ENCODE assay signal across 24 cellular contexts in the genomic region with DNA sequence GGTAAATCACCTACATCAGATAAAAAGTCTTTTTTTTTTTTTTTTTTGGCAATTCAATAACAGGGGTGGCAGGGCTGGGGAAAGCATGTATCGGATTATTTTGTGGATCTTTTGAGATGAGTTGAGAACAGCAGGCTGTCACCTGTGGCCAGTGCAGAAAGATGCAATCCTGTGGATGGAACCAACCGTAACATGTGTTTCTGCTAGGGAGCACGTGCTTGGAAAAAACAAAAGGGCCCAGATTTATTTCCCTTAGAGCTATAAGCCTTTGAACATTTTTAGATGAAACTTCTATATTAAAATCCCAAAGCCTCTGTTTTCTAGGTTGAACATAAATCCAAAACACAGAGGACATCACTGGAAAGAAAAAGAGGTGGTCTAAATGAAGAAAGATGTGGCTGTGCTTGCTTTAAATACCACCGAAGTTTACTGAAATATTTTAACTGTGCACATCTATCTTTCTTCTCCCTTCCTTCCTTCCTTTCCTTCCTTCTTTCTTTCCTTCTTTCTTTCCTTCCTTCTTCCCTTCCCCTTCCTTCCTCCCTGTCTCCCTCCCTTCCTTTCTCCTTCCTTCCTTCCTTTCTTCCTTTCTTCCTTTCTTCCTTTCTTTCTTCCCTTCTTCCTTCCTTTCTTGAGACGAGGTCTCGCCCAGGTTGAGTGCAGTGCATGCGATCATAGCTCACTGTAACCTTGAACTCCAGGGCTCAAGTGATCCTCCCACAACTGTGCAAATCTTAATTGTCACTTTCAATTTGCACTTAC.
DNase-seq lines count a peak whose midpoint lies in the region; ATAC-seq, FAIRE-seq and TF ChIP-seq lines count a peak whose summit lies in the region.
"Had no signal": no experiment of that assay in that cellular context is flagged by ENCODE, and none has a peak within 500 bp of the region (broad histone marks: within the 10 kb centered on the region; RNA-seq: fewer than 3 reads in every experiment).

No MANE protein-coding gene starts in this region.

- FAIRE-seq in HepG2 (lab: Jason Lieb, UNC) (no peak), GM19239 (lab: Jason Lieb, UNC) (no peak)
- FAIRE-seq: A204.1, GM12891, GM18507, H1 had no signal

- no peak overlapping the region for H3K27ac Mint-ChIP-seq in Calu3 (ENCODE audit: unreplicated experiment)
- H3K27ac Mint-ChIP-seq: B cell; CD14-positive monocyte; CD4-positive, alpha-beta T cell had no signal

- H3K4me1 ChIP-seq in HepG2 (ENCODE audit: insufficient read depth, low read length) = no peaks in the 10 kb centered on the region
- no peaks in the 10 kb centered on the region for H3K4me1 ChIP-seq in right lobe of liver
- peaks cover 19% of the 10 kb centered on the region for H3K4me1 ChIP-seq in parathyroid adenoma
- peaks cover 0 to 2% of the 10 kb centered on the region in 2 donors for H3K4me1 ChIP-seq in aorta (ENCODE audit: control insufficient read depth in 1 of 2, insufficient read depth in 2 of 2, low read length in 2 of 2)

- no peaks in the 10 kb centered on the region for H3K4me1 Mint-ChIP-seq in Calu3 (ENCODE audit: low read depth, unreplicated experiment)
- H3K4me1 Mint-ChIP-seq: B cell; CD14-positive monocyte; CD8-positive, alpha-beta memory T cell had no signal

- no peak for DNase-seq in HepG2 (ENCODE audit: low spot score)
- DNase-seq in right lobe of liver = no peak
- peak; percentile 3 for DNase-seq in ecto neural progenitor cell (ENCODE audit: low spot score)
- DNase-seq in aorta = no peak
- no peak for DNase-seq in GM19239 (ENCODE audit: insufficient read length, low spot score)
- no peak for DNase-seq in Calu3
- DNase-seq: CD4-positive, alpha-beta T cell; CD8-positive, alpha-beta memory T cell; DMS53; DMS79 treated with DMSO at 0.1 percent for 48 hours; GF-D8; GM23248; H7; HCEC 1CT had no signal

- TF ChIP-seq RAD21 in HepG2 (CRISPR knock-in tag; IDR thresholded peaks at IDR 0.05) = no peak

- intact Hi-C loops in HepG2 (cut with micrococcal nuclease; ENCODE audit: unreplicated experiment) (no loop called here), right lobe of liver (cut with DNase I) (no loop called here), aorta (cut with DNase I) (no loop called here), Calu3 (cut with micrococcal nuclease; ENCODE audit: unreplicated experiment) (no loop called here)

- H2AFZ ChIP-seq in HepG2 (ENCODE audit: low read length) (no peak overlapping the region), parathyroid adenoma (peak overlapping the region; percentile 29)
- H2AFZ ChIP-seq: GM23248 had no signal

- POLR2A ChIA-PET in HepG2 (lab: Yijun Ruan, JAX) = no interaction called here

- no peak overlapping the region for H3K4me3 Mint-ChIP-seq in Calu3 (ENCODE audit: low read depth, unreplicated experiment)
- H3K4me3 Mint-ChIP-seq: B cell; CD14-positive monocyte; CD4-positive, alpha-beta T cell; CD8-positive, alpha-beta memory T cell had no signal

- H3K79me2 ChIP-seq in HepG2 (ENCODE audit: insufficient read depth, low read length) (no peaks in the 10 kb centered on the region), parathyroid adenoma (no peaks in the 10 kb centered on the region)

- H4K20me1 ChIP-seq in HepG2 (ENCODE audit: insufficient read depth, low read length) = no peaks in the 10 kb centered on the region
- H4K20me1 ChIP-seq: BLaER1 treated with 17β-estradiol and CSF1 and Interleukin-3, amounts not matched to agents 10 nM and 100 nM had no signal

- in situ Hi-C loops in HepG2 (cut with HindIII; ENCODE audit: extremely low pct_ligation_motif_present, low pct_unique_long_range_greater_than_20kb) = no loop called here

- no peaks in the 10 kb centered on the region for H3K36me3 ChIP-seq in HepG2 (replicated peaks in 1 of 2; ENCODE audit: control insufficient read depth in 1 of 2, insufficient read depth in 2 of 2, low read length in 2 of 2)
- no peaks in the 10 kb centered on the region for H3K36me3 ChIP-seq in right lobe of liver
- no peaks in the 10 kb centered on the region for H3K36me3 ChIP-seq in parathyroid adenoma (ENCODE audit: control insufficient read depth, insufficient read depth, low read length)
- H3K36me3 ChIP-seq in aorta (ENCODE audit: control insufficient read depth in 1 of 2, insufficient read depth in 2 of 2, low read length in 1 of 2) = peaks cover 4 to 10% of the 10 kb centered on the region in 2 donors

- ATAC-seq in HepG2 = no peak
- ATAC-seq in right lobe of liver = no peak
- ATAC-seq in aorta (ENCODE audit: low FRiP score) = no peak
- ATAC-seq in GM21367 (IDR thresholded peaks at IDR 0.05; ENCODE audit: unreplicated experiment) = no peak

- H3K27me3 Mint-ChIP-seq in Calu3 (ENCODE audit: unreplicated experiment) = peaks cover 31% of the 10 kb centered on the region
- H3K27me3 Mint-ChIP-seq: B cell had no signal

- CTCF ChIA-PET in HepG2 (lab: Yijun Ruan, JAX; ENCODE audit: low intra/inter-chr PET ratio, low total read pairs) (no interaction called here), Calu3 (lab: Charles Lee) (interaction anchor here (0.6 to 0.8 kb wide), 4 partner anchors 12 to 128 kb away, joined by 3 to 5 read pairs (median 4); no protein-coding TSS in a partner anchor)

- WGBS in HepG2 (ENCODE audit: low lambda C conversion rate) = 4% methylated on average over 7 of the region's 7 CpGs
- 50% methylated on average over 7 of the region's 7 CpGs for WGBS in right lobe of liver (ENCODE audit: insufficient coverage, low coverage, low lambda C conversion rate, missing lambda C conversion rate)
- 64 to 75% methylated on average over 7 of the region's 7 CpGs for WGBS in aorta, 2 donors

- no peak for TF ChIP-seq CTCF in HepG2 (CRISPR knock-in tag; IDR thresholded peaks at IDR 0.05)
- TF ChIP-seq CTCF in right lobe of liver (IDR thresholded peaks at IDR 0.05) = no peak
- TF ChIP-seq CTCF in parathyroid adenoma (IDR thresholded peaks at IDR 0.05) = no peak
- TF ChIP-seq CTCF in Calu3 (IDR thresholded peaks at IDR 0.05; ENCODE audit: unreplicated experiment) = no peak

- BruUV-seq in HepG2 (replicated peaks; lab: Mats Ljungman, UMichigan) (no TSS peak), Calu3 (replicated peaks; lab: Mats Ljungman, UMichigan) (no TSS peak)

- TF ChIP-seq EP300 in HepG2 (IDR thresholded peaks at IDR 0.05; ENCODE audit: low read depth in 2 of 2, low read length in 2 of 2) = no peak
- no peak for TF ChIP-seq EP300 in HepG2 (CRISPR knock-in tag; IDR thresholded peaks at IDR 0.05; ENCODE audit: borderline replicate concordance)

- H3K9ac ChIP-seq in HepG2 (ENCODE audit: insufficient read depth, low read depth, low read length) (no peak overlapping the region), parathyroid adenoma (peak overlapping the region; percentile 54)
- H3K9ac ChIP-seq: BLaER1 treated with 17β-estradiol and CSF1 and Interleukin-3, amounts not matched to agents 10 nM and 100 nM; GM23248 had no signal

- H3K9me3 ChIP-seq in HepG2 (ENCODE audit: low read length) (no peaks in the 10 kb centered on the region), right lobe of liver (no peaks in the 10 kb centered on the region), parathyroid adenoma (ENCODE audit: control insufficient read depth, low read length) (no peaks in the 10 kb centered on the region), aorta (ENCODE audit: control insufficient read depth, low read length) (no peaks in the 10 kb centered on the region)
- H3K9me3 ChIP-seq: BLaER1 treated with 17β-estradiol and CSF1 and Interleukin-3, amounts not matched to agents 10 nM and 100 nM had no signal

- no peak for TF ChIP-seq POLR2A in HepG2 (IDR thresholded peaks at IDR 0.05; ENCODE audit: insufficient read depth in 1 of 2, low read depth in 2 of 2, low read length in 2 of 2)
- no peak for TF ChIP-seq POLR2A in right lobe of liver (IDR thresholded peaks at IDR 0.05)

- no peak overlapping the region for H3K4me2 ChIP-seq in HepG2 (ENCODE audit: low read depth, low read length)
- H3K4me2 ChIP-seq in parathyroid adenoma (ENCODE audit: low read length) = peak overlapping the region; percentile 40

- H3K27ac ChIP-seq in HepG2 (ENCODE audit: extremely low read length, insufficient read depth, low read length) (no peak overlapping the region), right lobe of liver (no peak overlapping the region), parathyroid adenoma (no peak overlapping the region), aorta (ENCODE audit: low read depth in 1 of 2, low read length in 2 of 2) (peak overlapping the region; percentile 43 to 64)
- H3K27ac ChIP-seq: 22Rv1; BLaER1 treated with 17β-estradiol and CSF1 and Interleukin-3, amounts not matched to agents 10 nM and 100 nM; GM23248 had no signal

- H3K36me3 Mint-ChIP-seq in Calu3 (ENCODE audit: insufficient read depth, unreplicated experiment) = no peaks in the 10 kb centered on the region
- H3K36me3 Mint-ChIP-seq: CD14-positive monocyte; CD8-positive, alpha-beta memory T cell had no signal

- peaks cover 0 to 11% of the 10 kb centered on the region in 2 experiments; a peak in 3 of 5 replicates for H3K27me3 ChIP-seq in HepG2 (ENCODE audit: control insufficient read depth in 1 of 2, insufficient read depth in 2 of 2, low read length in 2 of 2)
- no peaks in the 10 kb centered on the region for H3K27me3 ChIP-seq in right lobe of liver
- no peaks in the 10 kb centered on the region for H3K27me3 ChIP-seq in parathyroid adenoma (ENCODE audit: control insufficient read depth, insufficient read depth, low read length)
- no peaks in the 10 kb centered on the region for H3K27me3 ChIP-seq in aorta (ENCODE audit: control insufficient read depth in 1 of 2, insufficient read depth in 2 of 2, low read length in 1 of 2)
- H3K27me3 ChIP-seq: BLaER1 treated with 17β-estradiol and CSF1 and Interleukin-3, amounts not matched to agents 10 nM and 100 nM had no signal

- H3K4me3 ChIP-seq in HepG2 (replicated peaks in 1 of 3; ENCODE audit: insufficient read depth in 1 of 3, low read depth in 2 of 3, low read length in 3 of 3) (no peak overlapping the region), right lobe of liver (no peak overlapping the region), parathyroid adenoma (ENCODE audit: low read depth, low read length) (no peak overlapping the region), aorta (ENCODE audit: low read length in 2 of 2) (no peak overlapping the region)
- H3K4me3 ChIP-seq: BLaER1 treated with 17β-estradiol and CSF1 and Interleukin-3, amounts not matched to agents 10 nM and 100 nM; GM23248 had no signal

- no peaks in the 10 kb centered on the region for H3K9me3 Mint-ChIP-seq in Calu3 (ENCODE audit: low read depth, unreplicated experiment)
- H3K9me3 Mint-ChIP-seq: CD4-positive, alpha-beta T cell; CD8-positive, alpha-beta memory T cell had no signal

Comparison
In these comparisons a context has a peak if more than half of its experiments do, and no peak if none do; other contexts are left out.
1. H3K27ac ChIP-seq: peak in aorta (2 of 2); none in HepG2 (single experiment), right lobe of liver (0 of 3) and parathyroid adenoma (single experiment).